1 cellular context compared by ENCODE assay signal in the genomic region with DNA sequence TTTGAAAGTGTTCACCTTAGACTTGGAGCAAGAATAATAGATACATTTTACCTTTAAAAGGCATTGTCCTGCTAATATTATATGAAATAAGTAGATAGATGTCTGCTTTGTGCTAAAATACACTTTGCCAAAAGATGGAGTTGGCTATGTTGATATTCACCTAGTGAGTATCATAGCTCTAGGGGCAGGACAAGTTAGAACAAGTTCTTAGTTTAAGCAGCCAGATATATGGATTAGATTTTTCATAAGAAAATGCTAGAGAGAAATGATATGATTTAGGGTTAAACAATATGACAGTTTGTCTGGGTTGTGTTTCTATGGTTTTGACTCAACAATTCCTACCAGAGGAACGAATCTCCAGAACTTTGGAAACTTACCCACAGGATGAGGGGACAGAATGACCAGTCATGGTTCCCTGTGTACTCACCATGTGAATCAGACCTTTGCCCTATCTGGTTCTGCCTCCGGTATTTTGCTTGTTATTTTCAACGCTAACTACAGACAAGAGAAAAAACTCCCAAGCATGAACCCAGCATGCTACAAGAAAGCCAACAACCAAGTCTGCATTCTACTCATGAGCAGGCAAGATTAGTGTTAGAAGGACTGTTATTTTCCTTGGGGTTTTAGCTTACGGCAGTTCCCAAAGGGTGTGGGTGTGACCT.
TF ChIP-seq lines count a peak whose summit lies in the region.

No MANE protein-coding gene starts in this region.

TF ChIP-seq in HepG2, 621 proteins besides CTCF, POLR2A, EP300 and RAD21 (continued from another document and continues in another):
- TF ChIP-seq, protein P1, sequence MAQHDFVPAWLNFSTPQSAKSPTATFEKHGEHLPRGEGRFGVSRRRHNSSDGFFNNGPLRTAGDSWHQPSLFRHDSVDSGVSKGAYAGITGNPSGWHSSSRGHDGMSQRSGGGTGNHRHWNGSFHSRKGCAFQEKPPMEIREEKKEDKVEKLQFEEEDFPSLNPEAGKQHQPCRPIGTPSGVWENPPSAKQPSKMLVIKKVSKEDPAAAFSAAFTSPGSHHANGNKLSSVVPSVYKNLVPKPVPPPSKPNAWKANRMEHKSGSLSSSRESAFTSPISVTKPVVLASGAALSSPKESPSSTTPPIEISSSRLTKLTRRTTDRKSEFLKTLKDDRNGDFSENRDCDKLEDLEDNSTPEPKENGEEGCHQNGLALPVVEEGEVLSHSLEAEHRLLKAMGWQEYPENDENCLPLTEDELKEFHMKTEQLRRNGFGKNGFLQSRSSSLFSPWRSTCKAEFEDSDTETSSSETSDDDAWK (CRISPR knock-in tag; IDR thresholded peaks at IDR 0.05), result no peak
- TF ChIP-seq, protein P2, sequence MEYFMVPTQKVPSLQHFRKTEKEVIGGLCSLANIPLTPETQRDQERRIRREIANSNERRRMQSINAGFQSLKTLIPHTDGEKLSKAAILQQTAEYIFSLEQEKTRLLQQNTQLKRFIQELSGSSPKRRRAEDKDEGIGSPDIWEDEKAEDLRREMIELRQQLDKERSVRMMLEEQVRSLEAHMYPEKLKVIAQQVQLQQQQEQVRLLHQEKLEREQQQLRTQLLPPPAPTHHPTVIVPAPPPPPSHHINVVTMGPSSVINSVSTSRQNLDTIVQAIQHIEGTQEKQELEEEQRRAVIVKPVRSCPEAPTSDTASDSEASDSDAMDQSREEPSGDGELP (IDR thresholded peaks at IDR 0.05; ENCODE audit: borderline replicate concordance, low read depth), result 0 out of 2 replicates have a peak, but pooled peaks have one; percentile 16
- TF ChIP-seq CSRNP2 (CRISPR knock-in tag; conservative IDR thresholded peaks at IDR 0.05; ENCODE audit: low read depth) (no peak), THAP11 (CRISPR knock-in tag; IDR thresholded peaks at IDR 0.05) (peak; percentile 48), HCFC1 (IDR thresholded peaks at IDR 0.05; ENCODE audit: low read depth, low read length) (no peak), HNF4A (CRISPR knock-in tag; IDR thresholded peaks at IDR 0.05) (peak; percentile 84), ONECUT2 (CRISPR knock-in tag; IDR thresholded peaks at IDR 0.05) (no peak), FOXK2 (IDR thresholded peaks at IDR 0.05) (peak; percentile 39; the same call in 1 of the 2 replicates), NBN (conservative IDR thresholded peaks at IDR 0.05) (no peak), POLR2AphosphoS2 (IDR thresholded peaks at IDR 0.05; ENCODE audit: low read depth, low read length) (no peak), NFE2 (CRISPR knock-in tag; IDR thresholded peaks at IDR 0.05) (peak; percentile 29; the same call in 1 of the 2 replicates), ZNF430 (CRISPR knock-in tag; IDR thresholded peaks at IDR 0.05) (0 out of 2 replicates have a peak, but pooled peaks have one; percentile 27), PHF8 (CRISPR knock-in tag; IDR thresholded peaks at IDR 0.05) (peak; percentile 18; the same call in 1 of the 2 replicates), NCOA2 (CRISPR knock-in tag; IDR thresholded peaks at IDR 0.05) (0 out of 2 replicates have a peak, but pooled peaks have one; percentile 24), GMEB1 (CRISPR knock-in tag; IDR thresholded peaks at IDR 0.05; ENCODE audit: borderline replicate concordance) (no peak), RBAK (CRISPR knock-in tag; IDR thresholded peaks at IDR 0.05) (no peak), NCOR1 (IDR thresholded peaks at IDR 0.05; ENCODE audit: borderline replicate concordance, low read length) (peak; percentile 62; the same call in 1 of the 2 replicates), SOX6 (IDR thresholded peaks at IDR 0.05) (no peak), SOX6 (CRISPR knock-in tag; IDR thresholded peaks at IDR 0.05) (peak; percentile 68), SIN3A (IDR thresholded peaks at IDR 0.05; ENCODE audit: borderline replicate concordance, low read depth, low read length) (peak; percentile 80; the same call in 1 of the 2 replicates), THRA (CRISPR knock-in tag; IDR thresholded peaks at IDR 0.05; ENCODE audit: borderline replicate concordance) (peak; percentile 9; the same call in 1 of the 2 replicates), SALL1 (CRISPR knock-in tag; IDR thresholded peaks at IDR 0.05) (peak; percentile 49; the same call in 1 of the 2 replicates), NR2C2 (CRISPR knock-in tag; IDR thresholded peaks at IDR 0.05; ENCODE audit: borderline replicate concordance) (0 out of 2 replicates have a peak, but pooled peaks have one; percentile 18), PREB (CRISPR knock-in tag; IDR thresholded peaks at IDR 0.05) (no peak), MYC (CRISPR knock-in tag; IDR thresholded peaks at IDR 0.05; ENCODE audit: borderline replicate concordance) (no peak), ATF1 (CRISPR knock-in tag; IDR thresholded peaks at IDR 0.05) (no peak), KDM6A (CRISPR knock-in tag; IDR thresholded peaks at IDR 0.05; ENCODE audit: low read depth) (0 out of 2 replicates have a peak, but pooled peaks have one; percentile 21), ZNF44 (CRISPR knock-in tag; IDR thresholded peaks at IDR 0.05) (no peak)
- TF ChIP-seq, protein P3, sequence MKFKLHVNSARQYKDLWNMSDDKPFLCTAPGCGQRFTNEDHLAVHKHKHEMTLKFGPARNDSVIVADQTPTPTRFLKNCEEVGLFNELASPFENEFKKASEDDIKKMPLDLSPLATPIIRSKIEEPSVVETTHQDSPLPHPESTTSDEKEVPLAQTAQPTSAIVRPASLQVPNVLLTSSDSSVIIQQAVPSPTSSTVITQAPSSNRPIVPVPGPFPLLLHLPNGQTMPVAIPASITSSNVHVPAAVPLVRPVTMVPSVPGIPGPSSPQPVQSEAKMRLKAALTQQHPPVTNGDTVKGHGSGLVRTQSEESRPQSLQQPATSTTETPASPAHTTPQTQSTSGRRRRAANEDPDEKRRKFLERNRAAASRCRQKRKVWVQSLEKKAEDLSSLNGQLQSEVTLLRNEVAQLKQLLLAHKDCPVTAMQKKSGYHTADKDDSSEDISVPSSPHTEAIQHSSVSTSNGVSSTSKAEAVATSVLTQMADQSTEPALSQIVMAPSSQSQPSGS (CRISPR knock-in tag; IDR thresholded peaks at IDR 0.05), result no peak; the same call in 1 of the 2 replicates
- TF ChIP-seq, protein P4, sequence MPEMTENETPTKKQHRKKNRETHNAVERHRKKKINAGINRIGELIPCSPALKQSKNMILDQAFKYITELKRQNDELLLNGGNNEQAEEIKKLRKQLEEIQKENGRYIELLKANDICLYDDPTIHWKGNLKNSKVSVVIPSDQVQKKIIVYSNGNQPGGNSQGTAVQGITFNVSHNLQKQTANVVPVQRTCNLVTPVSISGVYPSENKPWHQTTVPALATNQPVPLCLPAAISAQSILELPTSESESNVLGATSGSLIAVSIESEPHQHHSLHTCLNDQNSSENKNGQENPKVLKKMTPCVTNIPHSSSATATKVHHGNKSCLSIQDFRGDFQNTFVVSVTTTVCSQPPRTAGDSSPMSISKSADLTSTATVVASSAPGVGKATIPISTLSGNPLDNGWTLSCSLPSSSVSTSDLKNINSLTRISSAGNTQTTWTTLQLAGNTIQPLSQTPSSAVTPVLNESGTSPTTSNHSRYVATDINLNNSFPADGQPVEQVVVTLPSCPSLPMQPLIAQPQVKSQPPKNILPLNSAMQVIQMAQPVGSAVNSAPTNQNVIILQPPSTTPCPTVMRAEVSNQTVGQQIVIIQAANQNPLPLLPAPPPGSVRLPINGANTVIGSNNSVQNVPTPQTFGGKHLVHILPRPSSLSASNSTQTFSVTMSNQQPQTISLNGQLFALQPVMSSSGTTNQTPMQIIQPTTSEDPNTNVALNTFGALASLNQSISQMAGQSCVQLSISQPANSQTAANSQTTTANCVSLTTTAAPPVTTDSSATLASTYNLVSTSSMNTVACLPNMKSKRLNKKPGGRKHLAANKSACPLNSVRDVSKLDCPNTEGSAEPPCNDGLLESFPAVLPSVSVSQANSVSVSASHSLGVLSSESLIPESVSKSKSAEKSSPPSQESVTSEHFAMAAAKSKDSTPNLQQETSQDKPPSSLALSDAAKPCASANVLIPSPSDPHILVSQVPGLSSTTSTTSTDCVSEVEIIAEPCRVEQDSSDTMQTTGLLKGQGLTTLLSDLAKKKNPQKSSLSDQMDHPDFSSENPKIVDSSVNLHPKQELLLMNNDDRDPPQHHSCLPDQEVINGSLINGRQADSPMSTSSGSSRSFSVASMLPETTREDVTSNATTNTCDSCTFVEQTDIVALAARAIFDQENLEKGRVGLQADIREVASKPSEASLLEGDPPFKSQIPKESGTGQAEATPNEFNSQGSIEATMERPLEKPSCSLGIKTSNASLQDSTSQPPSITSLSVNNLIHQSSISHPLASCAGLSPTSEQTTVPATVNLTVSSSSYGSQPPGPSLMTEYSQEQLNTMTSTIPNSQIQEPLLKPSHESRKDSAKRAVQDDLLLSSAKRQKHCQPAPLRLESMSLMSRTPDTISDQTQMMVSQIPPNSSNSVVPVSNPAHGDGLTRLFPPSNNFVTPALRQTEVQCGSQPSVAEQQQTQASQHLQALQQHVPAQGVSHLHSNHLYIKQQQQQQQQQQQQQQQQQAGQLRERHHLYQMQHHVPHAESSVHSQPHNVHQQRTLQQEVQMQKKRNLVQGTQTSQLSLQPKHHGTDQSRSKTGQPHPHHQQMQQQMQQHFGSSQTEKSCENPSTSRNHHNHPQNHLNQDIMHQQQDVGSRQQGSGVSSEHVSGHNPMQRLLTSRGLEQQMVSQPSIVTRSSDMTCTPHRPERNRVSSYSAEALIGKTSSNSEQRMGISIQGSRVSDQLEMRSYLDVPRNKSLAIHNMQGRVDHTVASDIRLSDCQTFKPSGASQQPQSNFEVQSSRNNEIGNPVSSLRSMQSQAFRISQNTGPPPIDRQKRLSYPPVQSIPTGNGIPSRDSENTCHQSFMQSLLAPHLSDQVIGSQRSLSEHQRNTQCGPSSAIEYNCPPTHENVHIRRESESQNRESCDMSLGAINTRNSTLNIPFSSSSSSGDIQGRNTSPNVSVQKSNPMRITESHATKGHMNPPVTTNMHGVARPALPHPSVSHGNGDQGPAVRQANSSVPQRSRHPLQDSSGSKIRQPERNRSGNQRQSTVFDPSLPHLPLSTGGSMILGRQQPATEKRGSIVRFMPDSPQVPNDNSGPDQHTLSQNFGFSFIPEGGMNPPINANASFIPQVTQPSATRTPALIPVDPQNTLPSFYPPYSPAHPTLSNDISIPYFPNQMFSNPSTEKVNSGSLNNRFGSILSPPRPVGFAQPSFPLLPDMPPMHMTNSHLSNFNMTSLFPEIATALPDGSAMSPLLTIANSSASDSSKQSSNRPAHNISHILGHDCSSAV (CRISPR knock-in tag; IDR thresholded peaks at IDR 0.05; ENCODE audit: borderline replicate concordance), result no peak
- TF ChIP-seq, protein P5, sequence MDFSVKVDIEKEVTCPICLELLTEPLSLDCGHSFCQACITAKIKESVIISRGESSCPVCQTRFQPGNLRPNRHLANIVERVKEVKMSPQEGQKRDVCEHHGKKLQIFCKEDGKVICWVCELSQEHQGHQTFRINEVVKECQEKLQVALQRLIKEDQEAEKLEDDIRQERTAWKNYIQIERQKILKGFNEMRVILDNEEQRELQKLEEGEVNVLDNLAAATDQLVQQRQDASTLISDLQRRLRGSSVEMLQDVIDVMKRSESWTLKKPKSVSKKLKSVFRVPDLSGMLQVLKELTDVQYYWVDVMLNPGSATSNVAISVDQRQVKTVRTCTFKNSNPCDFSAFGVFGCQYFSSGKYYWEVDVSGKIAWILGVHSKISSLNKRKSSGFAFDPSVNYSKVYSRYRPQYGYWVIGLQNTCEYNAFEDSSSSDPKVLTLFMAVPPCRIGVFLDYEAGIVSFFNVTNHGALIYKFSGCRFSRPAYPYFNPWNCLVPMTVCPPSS (IDR thresholded peaks at IDR 0.05), result no peak
- TF ChIP-seq, protein P6, sequence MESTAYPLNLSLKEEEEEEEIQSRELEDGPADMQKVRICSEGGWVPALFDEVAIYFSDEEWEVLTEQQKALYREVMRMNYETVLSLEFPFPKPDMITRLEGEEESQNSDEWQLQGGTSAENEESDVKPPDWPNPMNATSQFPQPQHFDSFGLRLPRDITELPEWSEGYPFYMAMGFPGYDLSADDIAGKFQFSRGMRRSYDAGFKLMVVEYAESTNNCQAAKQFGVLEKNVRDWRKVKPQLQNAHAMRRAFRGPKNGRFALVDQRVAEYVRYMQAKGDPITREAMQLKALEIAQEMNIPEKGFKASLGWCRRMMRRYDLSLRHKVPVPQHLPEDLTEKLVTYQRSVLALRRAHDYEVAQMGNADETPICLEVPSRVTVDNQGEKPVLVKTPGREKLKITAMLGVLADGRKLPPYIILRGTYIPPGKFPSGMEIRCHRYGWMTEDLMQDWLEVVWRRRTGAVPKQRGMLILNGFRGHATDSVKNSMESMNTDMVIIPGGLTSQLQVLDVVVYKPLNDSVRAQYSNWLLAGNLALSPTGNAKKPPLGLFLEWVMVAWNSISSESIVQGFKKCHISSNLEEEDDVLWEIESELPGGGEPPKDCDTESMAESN (CRISPR knock-in tag; conservative IDR thresholded peaks at IDR 0.05), result 0 out of 2 replicates have a peak, but pooled peaks have one; percentile 26
